ENCODE assay signal across 7 cellular contexts in genomic region chr2:89834306-89834705, GRCh38.
"Had no signal": no experiment of that assay in that cellular context is flagged by ENCODE, and none has a peak within 500 bp of the region (broad histone marks: within the 10 kb centered on the region; RNA-seq: fewer than 3 reads in every experiment).

No MANE protein-coding gene starts in this region.

- H3K4me3 ChIP-seq: GM23248 had no signal

- H3K27me3 Mint-ChIP-seq: IgD-negative memory B cell had no signal

- H3K9ac ChIP-seq: GM23248 had no signal

- H3K36me3 Mint-ChIP-seq: IgD-negative memory B cell had no signal

- H3K27ac Mint-ChIP-seq: H9, IgD-negative memory B cell had no signal

- H3K9me3 Mint-ChIP-seq: H9 had no signal

- DNase-seq: GM23248, H9, HCEC 1CT had no signal

- H2AFZ ChIP-seq: GM23248 had no signal

- H3K27ac ChIP-seq: GM23248 had no signal

- FAIRE-seq: H1, H54, HTR-8/SVneo had no signal

- H3K4me1 Mint-ChIP-seq: H9 had no signal

- H3K4me3 Mint-ChIP-seq: H9, IgD-negative memory B cell had no signal
